9 cellular contexts compared by ENCODE assay signal in genomic region chrX:10110984-10111363, GRCh38. TPM values are rescaled to one million over a fixed set of nuclear protein-coding genes. Genes with fewer than 3 reads are reported as not detected.
DNase-seq lines count a peak whose midpoint lies in the region; ATAC-seq, FAIRE-seq and TF ChIP-seq lines count a peak whose summit lies in the region.
"Had no signal": no experiment of that assay in that cellular context is flagged by ENCODE, and none has a peak within 500 bp of the region (broad histone marks: within the 10 kb centered on the region; RNA-seq: fewer than 3 reads in every experiment).

No MANE protein-coding gene starts in this region.

- peaks cover 21% of the 10 kb centered on the region for H3K36me3 ChIP-seq in neutrophil

- no peaks in the 10 kb centered on the region for H3K27me3 Mint-ChIP-seq in activated T-helper 1 cell treated with anti-CD3 and anti-CD28 coated beads, Interleukin-12 subunit alpha, Interleukin-12 subunit beta, Interleukin-2, Interleukin-4 antibody, amounts not matched to agents 30 ng/mL and 10 ng/mL and 1 ng/mL, durations not matched to agents 14 hours and 24 hours and 36 hours (ENCODE audit: insufficient read depth)

- TF ChIP-seq CTCF in neutrophil (IDR thresholded peaks at IDR 0.05) = no peak

- DNase-seq in activated T-helper 1 cell treated with anti-CD3 and anti-CD28 coated beads, Interleukin-12 subunit alpha, Interleukin-12 subunit beta, Interleukin-2, Interleukin-4 antibody, amounts not matched to agents 30 ng/mL and 10 ng/mL and 1 ng/mL, durations not matched to agents 14 hours and 24 hours and 36 hours (ENCODE audit: low spot score) = peak; percentile 14
- DNase-seq in COR-L47 (lab: John Stamatoyannopoulos, UW) (no peak), left lobe of liver (ENCODE audit: low spot score) (no peak), RCC 7860 (ENCODE audit: low spot score) (no peak)

- H3K4me1 Mint-ChIP-seq in activated T-helper 1 cell treated with anti-CD3 and anti-CD28 coated beads, Interleukin-12 subunit alpha, Interleukin-12 subunit beta, Interleukin-2, Interleukin-4 antibody, amounts not matched to agents 30 ng/mL and 10 ng/mL and 1 ng/mL, durations not matched to agents 14 hours and 24 hours and 36 hours (ENCODE audit: low read depth) = peaks cover 56% of the 10 kb centered on the region

- H3K9me3 Mint-ChIP-seq in activated T-helper 1 cell treated with anti-CD3 and anti-CD28 coated beads, Interleukin-12 subunit alpha, Interleukin-12 subunit beta, Interleukin-2, Interleukin-4 antibody, amounts not matched to agents 30 ng/mL and 10 ng/mL and 1 ng/mL, durations not matched to agents 14 hours and 24 hours and 36 hours = no peaks in the 10 kb centered on the region

- peaks cover 9% of the 10 kb centered on the region for H3K36me3 Mint-ChIP-seq in activated T-helper 1 cell treated with anti-CD3 and anti-CD28 coated beads, Interleukin-12 subunit alpha, Interleukin-12 subunit beta, Interleukin-2, Interleukin-4 antibody, amounts not matched to agents 30 ng/mL and 10 ng/mL and 1 ng/mL, durations not matched to agents 14 hours and 24 hours and 36 hours (ENCODE audit: low read depth)

- ATAC-seq in GM18519 (IDR thresholded peaks at IDR 0.05; ENCODE audit: low FRiP score, unreplicated experiment) (peak; percentile 34), HG03378 (IDR thresholded peaks at IDR 0.05; ENCODE audit: unreplicated experiment) (peak; percentile 43), HG03097 (IDR thresholded peaks at IDR 0.05; ENCODE audit: low FRiP score, unreplicated experiment) (no peak), left lobe of liver (no peak)

- FAIRE-seq in RCC 7860 (lab: Jason Lieb, UNC) = no peak
- FAIRE-seq: H1 had no signal

- H3K27ac ChIP-seq in neutrophil = peak overlapping the region; percentile 7

- peaks cover 0 to 5% of the 10 kb centered on the region in 2 experiments for H3K4me1 ChIP-seq in neutrophil (ENCODE audit: control insufficient read depth in 1 of 2, insufficient read depth in 1 of 2, low read depth in 1 of 2, low read length in 1 of 2)

- H3K4me3 Mint-ChIP-seq in activated T-helper 1 cell treated with anti-CD3 and anti-CD28 coated beads, Interleukin-12 subunit alpha, Interleukin-12 subunit beta, Interleukin-2, Interleukin-4 antibody, amounts not matched to agents 30 ng/mL and 10 ng/mL and 1 ng/mL, durations not matched to agents 14 hours and 24 hours and 36 hours = peak overlapping the region; percentile 83

- H3K27ac Mint-ChIP-seq in activated T-helper 1 cell treated with anti-CD3 and anti-CD28 coated beads, Interleukin-12 subunit alpha, Interleukin-12 subunit beta, Interleukin-2, Interleukin-4 antibody, amounts not matched to agents 30 ng/mL and 10 ng/mL and 1 ng/mL, durations not matched to agents 14 hours and 24 hours and 36 hours = peak overlapping the region; percentile 97

- no peaks in the 10 kb centered on the region for H3K27me3 ChIP-seq in neutrophil

- no peak overlapping the region for H3K4me3 ChIP-seq in neutrophil (ENCODE audit: low read depth in 1 of 2, low read length in 1 of 2)

- intact Hi-C loops in activated T-helper 1 cell treated with anti-CD3 and anti-CD28 coated beads, Interleukin-12 subunit alpha, Interleukin-12 subunit beta, Interleukin-2, Interleukin-4 antibody, amounts not matched to agents 30 ng/mL and 10 ng/mL and 1 ng/mL, durations not matched to agents 14 hours and 24 hours and 36 hours (cut with micrococcal nuclease) = loop anchor here (1.0 kb wide), 2 partner anchors 13 to 28 kb away; no protein-coding TSS in a partner anchor

- no peaks in the 10 kb centered on the region for H3K9me3 ChIP-seq in neutrophil

RNA-seq across cellular contexts. Expression of gene CLCN4, which starts 45.8 kb away (rescaled TPM):
- not detected in 2 replicates for total RNA-seq in activated T-helper 1 cell treated with anti-CD3 and anti-CD28 coated beads, Interleukin-12 subunit alpha, Interleukin-12 subunit beta, Interleukin-2, Interleukin-4 antibody, amounts not matched to agents 30 ng/mL and 10 ng/mL and 1 ng/mL, durations not matched to agents 14 hours and 24 hours and 36 hours
- total RNA-seq in left lobe of liver = 9.6 TPM

Comparison
In these comparisons a context has a peak if more than half of its experiments do, and no peak if none do; other contexts are left out.
1. ATAC-seq: peak in GM18519 (single experiment) and HG03378 (single experiment); none in HG03097 (single experiment) and left lobe of liver (single experiment).
2. RNA of gene CLCN4, which starts 45.8 kb away (total RNA-seq): 9.6 TPM in left lobe of liver (single experiment); not detected in activated T-helper 1 cell treated with anti-CD3 and anti-CD28 coated beads, Interleukin-12 subunit alpha, Interleukin-12 subunit beta, Interleukin-2, Interleukin-4 antibody, amounts not matched to agents 30 ng/mL and 10 ng/mL and 1 ng/mL, durations not matched to agents 14 hours and 24 hours and 36 hours; every median in the first group is over 10 times any median in the second.